In genomic region chr1:5998051-5998905, GRCh38 we compare ENCODE assay signal across 23 cellular contexts. TPM values are rescaled to one million over a fixed set of nuclear protein-coding genes. Genes with fewer than 3 reads are reported as not detected.
DNase-seq lines count a peak whose midpoint lies in the region; ATAC-seq and TF ChIP-seq lines count a peak whose summit lies in the region.
"Had no signal": no experiment of that assay in that cellular context is flagged by ENCODE, and none has a peak within 500 bp of the region (broad histone marks: within the 10 kb centered on the region; RNA-seq: fewer than 3 reads in every experiment).

No MANE protein-coding gene starts in this region.

- WGBS in right cardiac atrium = 97% methylated on average over 12 of the region's 12 CpGs

- peak overlapping the region; percentile 87 for H3K27ac Mint-ChIP-seq in activated naive CD4-positive, alpha-beta T cell treated with anti-CD3 and anti-CD28 coated beads, Interleukin-2, amount 50 U/mL, for 24 hours
- no peak overlapping the region for H3K27ac Mint-ChIP-seq in activated naive CD4-positive, alpha-beta T cell treated with anti-CD3 and anti-CD28 coated beads for 36 hours
- H3K27ac Mint-ChIP-seq in activated T-helper 17 cell treated with anti-CD3 and anti-CD28 coated beads, Interleukin-2, amount 50 U/mL, for 72 hours = peak overlapping the region; percentile 71
- H3K27ac Mint-ChIP-seq: GM23338; nephron; stimulated activated naive B cell treated with anti-CD40 and anti-IgM and Interleukin-4, amounts not matched to agents 10 μg/mL and 1 μg/mL and 100 μg/mL, for 72 hours; T-cell had no signal

- ATAC-seq in activated T-helper 17 cell treated with anti-CD3 and anti-CD28 coated beads, Interleukin-2, amount 50 U/mL, for 72 hours (replicated peaks) = no peak
- ATAC-seq in right cardiac atrium = no peak
- ATAC-seq in sciatic nerve = no peak
- ATAC-seq: GM23338; stimulated activated naive B cell treated with anti-CD40 and anti-IgM and Interleukin-4, amounts not matched to agents 10 μg/mL and 1 μg/mL and 100 μg/mL, for 72 hours; T-cell had no signal

- no peak overlapping the region for H3K4me3 ChIP-seq in right cardiac atrium (ENCODE audit: low read length)
- H3K4me3 ChIP-seq: coronary artery, GM23338, skin epidermis had no signal

- intact Hi-C loops in activated naive CD4-positive, alpha-beta T cell treated with anti-CD3 and anti-CD28 coated beads for 36 hours (cut with micrococcal nuclease) = no loop called here
- intact Hi-C loops in right cardiac atrium (cut with DNase I) (no loop called here), sciatic nerve (cut with DNase I) (no loop called here)

- no peaks in the 10 kb centered on the region for H3K27me3 ChIP-seq in right cardiac atrium (ENCODE audit: control insufficient read depth, insufficient read depth)

- H3K9me3 Mint-ChIP-seq in activated naive CD4-positive, alpha-beta T cell treated with anti-CD3 and anti-CD28 coated beads, Interleukin-2, amount 50 U/mL, for 24 hours = no peaks in the 10 kb centered on the region
- H3K9me3 Mint-ChIP-seq in activated naive CD4-positive, alpha-beta T cell treated with anti-CD3 and anti-CD28 coated beads for 36 hours = no peaks in the 10 kb centered on the region
- H3K9me3 Mint-ChIP-seq in activated T-helper 17 cell treated with anti-CD3 and anti-CD28 coated beads, Interleukin-2, amount 50 U/mL, for 72 hours = no peaks in the 10 kb centered on the region
- H3K9me3 Mint-ChIP-seq: GM23338; nephron; stimulated activated naive B cell treated with anti-CD40 and anti-IgM and Interleukin-4, amounts not matched to agents 10 μg/mL and 1 μg/mL and 100 μg/mL, for 72 hours; T-cell had no signal

- no peak overlapping the region for H3K4me3 Mint-ChIP-seq in activated naive CD4-positive, alpha-beta T cell treated with anti-CD3 and anti-CD28 coated beads, Interleukin-2, amount 50 U/mL, for 24 hours
- H3K4me3 Mint-ChIP-seq in activated naive CD4-positive, alpha-beta T cell treated with anti-CD3 and anti-CD28 coated beads for 36 hours = no peak overlapping the region
- H3K4me3 Mint-ChIP-seq in activated T-helper 17 cell treated with anti-CD3 and anti-CD28 coated beads, Interleukin-2, amount 50 U/mL, for 72 hours = no peak overlapping the region
- H3K4me3 Mint-ChIP-seq: GM23338; nephron; stimulated activated naive B cell treated with anti-CD40 and anti-IgM and Interleukin-4, amounts not matched to agents 10 μg/mL and 1 μg/mL and 100 μg/mL, for 72 hours; T-cell had no signal

- no peak for TF ChIP-seq CTCF in RWPE1 (conservative IDR thresholded peaks at IDR 0.05; ENCODE audit: low read depth)

- POLR2A ChIA-PET in RWPE1 (lab: Yijun Ruan, JAX; ENCODE audit: low non-redundant PET) = no interaction called here

- H3K27ac ChIP-seq in right cardiac atrium (ENCODE audit: low read length) (no peak overlapping the region), RWPE1 (no peak overlapping the region; the same call in 1 of the 2 replicates)
- H3K27ac ChIP-seq: brain microvascular endothelial cell, coronary artery, skin epidermis had no signal

- peaks cover under 1% of the 10 kb centered on the region for H3K4me1 ChIP-seq in right cardiac atrium (ENCODE audit: control insufficient read depth, insufficient read depth, low read length)

- no peak for DNase-seq in activated naive CD4-positive, alpha-beta T cell treated with anti-CD3 and anti-CD28 coated beads for 36 hours
- DNase-seq in right cardiac atrium (peak in 2 of 3 donors; percentile 15 to 47), sciatic nerve (ENCODE audit: low spot score) (peak; percentile 51), NOMO-1 treated with dmso at 0.1 percent for 144 hours (lab: John Stamatoyannopoulos, UW; ENCODE audit: unreplicated experiment) (no peak), SIG-M5 treated with dmso at 0.1 percent for 504 hours (lab: John Stamatoyannopoulos, UW; ENCODE audit: unreplicated experiment) (no peak), RWPE1 (ENCODE audit: low spot score) (no peak)
- DNase-seq: brain microvascular endothelial cell; C1 segment of cervical spinal cord; kidney glomerular epithelial cell; NCI-H1048; NCI-H1930; NCI-H2227 treated with DMSO at 0.1 percent for 48 hours; NCI-H748 treated with DMSO at 0.1 percent for 48 hours; SHP77 treated with DMSO at 0.1 percent for 48 hours; stimulated activated CD4-positive, alpha-beta T cell treated with anti-CD3 and anti-CD28 coated beads, Interleukin-2, amount 100 ng/mL, for 24 hours; stimulated activated naive B cell treated with anti-CD40 and anti-IgM and Interleukin-4, amounts not matched to agents 10 μg/mL and 1 μg/mL and 100 μg/mL, for 72 hours had no signal

- H3K27me3 Mint-ChIP-seq in activated naive CD4-positive, alpha-beta T cell treated with anti-CD3 and anti-CD28 coated beads, Interleukin-2, amount 50 U/mL, for 24 hours = no peaks in the 10 kb centered on the region
- H3K27me3 Mint-ChIP-seq in activated naive CD4-positive, alpha-beta T cell treated with anti-CD3 and anti-CD28 coated beads for 36 hours (ENCODE audit: low read depth) = no peaks in the 10 kb centered on the region
- H3K27me3 Mint-ChIP-seq in activated T-helper 17 cell treated with anti-CD3 and anti-CD28 coated beads, Interleukin-2, amount 50 U/mL, for 72 hours = no peaks in the 10 kb centered on the region
- H3K27me3 Mint-ChIP-seq: stimulated activated naive B cell treated with anti-CD40 and anti-IgM and Interleukin-4, amounts not matched to agents 10 μg/mL and 1 μg/mL and 100 μg/mL, for 72 hours; T-cell had no signal

- no peaks in the 10 kb centered on the region for H3K36me3 Mint-ChIP-seq in activated naive CD4-positive, alpha-beta T cell treated with anti-CD3 and anti-CD28 coated beads, Interleukin-2, amount 50 U/mL, for 24 hours
- H3K36me3 Mint-ChIP-seq in activated naive CD4-positive, alpha-beta T cell treated with anti-CD3 and anti-CD28 coated beads for 36 hours (ENCODE audit: low read depth) = no peaks in the 10 kb centered on the region
- H3K36me3 Mint-ChIP-seq in activated T-helper 17 cell treated with anti-CD3 and anti-CD28 coated beads, Interleukin-2, amount 50 U/mL, for 72 hours (ENCODE audit: low read depth) = peaks cover 31% of the 10 kb centered on the region

- H3K9me3 ChIP-seq in right cardiac atrium (ENCODE audit: control insufficient read depth, low read length) = no peaks in the 10 kb centered on the region

- CTCF ChIA-PET in activated naive CD4-positive, alpha-beta T cell treated with anti-CD3 and anti-CD28 coated beads for 36 hours (lab: Charles Lee) = no interaction called here
- CTCF ChIA-PET in RWPE1 (lab: Yijun Ruan, JAX) = no interaction called here

- peaks cover 44% of the 10 kb centered on the region for H3K4me1 Mint-ChIP-seq in activated naive CD4-positive, alpha-beta T cell treated with anti-CD3 and anti-CD28 coated beads, Interleukin-2, amount 50 U/mL, for 24 hours
- peaks cover 18% of the 10 kb centered on the region for H3K4me1 Mint-ChIP-seq in activated naive CD4-positive, alpha-beta T cell treated with anti-CD3 and anti-CD28 coated beads for 36 hours (ENCODE audit: low read depth)
- H3K4me1 Mint-ChIP-seq in activated T-helper 17 cell treated with anti-CD3 and anti-CD28 coated beads, Interleukin-2, amount 50 U/mL, for 72 hours = peaks cover 17% of the 10 kb centered on the region

RNA-seq across cellular contexts. Expression of gene NPHP4, which starts 6.1 kb away (rescaled TPM):
- total RNA-seq in activated naive CD4-positive, alpha-beta T cell treated with anti-CD3 and anti-CD28 coated beads for 36 hours = 10 to 100 TPM; 10.7 to 11.2 TPM
- 10 to 100 TPM; 21.5 to 35.7 TPM for total RNA-seq in activated T-helper 17 cell treated with anti-CD3 and anti-CD28 coated beads, Interleukin-2, amount 50 U/mL, for 72 hours
- total RNA-seq in right cardiac atrium (1 to 10 TPM; 4.8 to 6.0 (median 5.4) TPM), sciatic nerve (18.0 TPM)
- 2.8 TPM for polyA plus RNA-seq in right cardiac atrium

RNA-seq across cellular contexts. Expression of gene KCNAB2, which starts 47.4 kb away (rescaled TPM):
- 100 to 1,000 TPM; 164 to 166 TPM for total RNA-seq in activated naive CD4-positive, alpha-beta T cell treated with anti-CD3 and anti-CD28 coated beads for 36 hours
- total RNA-seq in activated T-helper 17 cell treated with anti-CD3 and anti-CD28 coated beads, Interleukin-2, amount 50 U/mL, for 72 hours = 100 to 1,000 TPM; 407 to 432 TPM
- 10 to 100 TPM; 15.4 to 25.6 (median 19.0) TPM for total RNA-seq in right cardiac atrium
- 12.6 TPM for polyA plus RNA-seq in right cardiac atrium
- 20.1 TPM for total RNA-seq in sciatic nerve

Comparison
In these comparisons a context has a peak if more than half of its experiments do, and no peak if none do; other contexts are left out.
1. DNase-seq: peak in right cardiac atrium (2 of 3) and sciatic nerve (single experiment); none in activated naive CD4-positive, alpha-beta T cell treated with anti-CD3 and anti-CD28 coated beads for 36 hours (single experiment), NOMO-1 treated with dmso at 0.1 percent for 144 hours (single experiment), SIG-M5 treated with dmso at 0.1 percent for 504 hours (single experiment) and RWPE1 (single experiment).